ENCODE assay signal across 15 cellular contexts in genomic region chr20:59246691-59247090, GRCh38. TPM values are rescaled to one million over a fixed set of nuclear protein-coding genes. Genes with fewer than 3 reads are reported as not detected.
DNase-seq lines count a peak whose midpoint lies in the region; ATAC-seq and TF ChIP-seq lines count a peak whose summit lies in the region.
"Had no signal": no experiment of that assay in that cellular context is flagged by ENCODE, and none has a peak within 500 bp of the region (broad histone marks: within the 10 kb centered on the region; RNA-seq: fewer than 3 reads in every experiment).

No MANE protein-coding gene starts in this region.

- no peak for ATAC-seq in activated naive CD4-positive, alpha-beta T cell treated with anti-CD3 and anti-CD28 coated beads, Interleukin-2, amount 50 U/mL, for 72 hours

- H3K27me3 Mint-ChIP-seq in activated naive CD4-positive, alpha-beta T cell treated with anti-CD3 and anti-CD28 coated beads, Interleukin-2, amount 50 U/mL, for 24 hours: no peaks in the 10 kb centered on the region
- H3K27me3 Mint-ChIP-seq in mesothelial cell of epicardium (ENCODE audit: low read depth) (peaks cover 42% of the 10 kb centered on the region), type B pancreatic cell (peaks cover 15% of the 10 kb centered on the region)
- H3K27me3 Mint-ChIP-seq: CD4-positive, alpha-beta T cell had no signal

- no peak overlapping the region for H3K4me3 Mint-ChIP-seq in activated naive CD4-positive, alpha-beta T cell treated with anti-CD3 and anti-CD28 coated beads, Interleukin-2, amount 50 U/mL, for 24 hours
- H3K4me3 Mint-ChIP-seq in mesothelial cell of epicardium (no peak overlapping the region), type B pancreatic cell (peak overlapping the region; percentile 6)
- H3K4me3 Mint-ChIP-seq: CD4-positive, alpha-beta T cell had no signal

- H3K27ac Mint-ChIP-seq in activated naive CD4-positive, alpha-beta T cell treated with anti-CD3 and anti-CD28 coated beads, Interleukin-2, amount 50 U/mL, for 24 hours: peak overlapping the region; percentile 62
- no peak overlapping the region for H3K27ac Mint-ChIP-seq in activated naive CD4-positive, alpha-beta T cell treated with anti-CD3 and anti-CD28 coated beads, Interleukin-2, amount 50 U/mL, for 72 hours
- H3K27ac Mint-ChIP-seq in mesothelial cell of epicardium (peak overlapping the region; percentile 11), type B pancreatic cell (no peak overlapping the region)
- H3K27ac Mint-ChIP-seq: CD4-positive, alpha-beta T cell had no signal

- H3K4me1 Mint-ChIP-seq in activated naive CD4-positive, alpha-beta T cell treated with anti-CD3 and anti-CD28 coated beads, Interleukin-2, amount 50 U/mL, for 24 hours: peaks cover 41% of the 10 kb centered on the region
- peaks cover 39% of the 10 kb centered on the region for H3K4me1 Mint-ChIP-seq in mesothelial cell of epicardium
- H3K4me1 Mint-ChIP-seq in type B pancreatic cell (ENCODE audit: unreplicated experiment): peaks cover 45% of the 10 kb centered on the region

- peaks cover 14% of the 10 kb centered on the region for H3K9me3 Mint-ChIP-seq in activated naive CD4-positive, alpha-beta T cell treated with anti-CD3 and anti-CD28 coated beads, Interleukin-2, amount 50 U/mL, for 24 hours
- H3K9me3 Mint-ChIP-seq in activated naive CD4-positive, alpha-beta T cell treated with anti-CD3 and anti-CD28 coated beads, Interleukin-2, amount 50 U/mL, for 72 hours: peaks cover 12 to 20% of the 10 kb centered on the region in 2 donors
- H3K9me3 Mint-ChIP-seq in mesothelial cell of epicardium (peaks cover 15% of the 10 kb centered on the region), type B pancreatic cell (peaks cover 18% of the 10 kb centered on the region)

- H3K36me3 Mint-ChIP-seq in activated naive CD4-positive, alpha-beta T cell treated with anti-CD3 and anti-CD28 coated beads, Interleukin-2, amount 50 U/mL, for 24 hours: peaks cover 40% of the 10 kb centered on the region
- peaks cover 21 to 39% of the 10 kb centered on the region in 2 donors for H3K36me3 Mint-ChIP-seq in activated naive CD4-positive, alpha-beta T cell treated with anti-CD3 and anti-CD28 coated beads, Interleukin-2, amount 50 U/mL, for 72 hours
- H3K36me3 Mint-ChIP-seq in mesothelial cell of epicardium (no peaks in the 10 kb centered on the region), type B pancreatic cell (peaks cover 4% of the 10 kb centered on the region)

- DNase-seq in activated naive CD4-positive, alpha-beta T cell treated with anti-CD3 and anti-CD28 coated beads, Interleukin-2, amount 50 U/mL, for 72 hours (ENCODE audit: low spot score in 2 of 2): no peak
- DNase-seq in NCI-H2227 treated with DMSO at 0.1 percent for 48 hours (lab: John Stamatoyannopoulos, UW) (peak; percentile 46), mesothelial cell of epicardium (ENCODE audit: low spot score in 2 of 2, unreplicated experiment in 2 of 2) (no peak), type B pancreatic cell (ENCODE audit: extremely low spot score, unreplicated experiment) (no peak), mesenteric fat pad (ENCODE audit: low spot score) (no peak), SIG-M5 (lab: John Stamatoyannopoulos, UW) (no peak), NCI-H446 treated with DMSO at 0.1 percent for 48 hours (lab: John Stamatoyannopoulos, UW) (no peak)
- DNase-seq: ACHN; Caco-2; CD4-positive, alpha-beta T cell; GM23248; IMR-90 had no signal

- TF ChIP-seq CTCF in mesothelial cell of epicardium (IDR thresholded peaks at IDR 0.05; ENCODE audit: unreplicated experiment): no peak
- TF ChIP-seq CTCF in type B pancreatic cell (conservative IDR thresholded peaks at IDR 0.05): no peak

RNA-seq across cellular contexts. Expression of gene EDN3, which starts 53.7 kb away (rescaled TPM):
- under 1 TPM in 1 of 2 donors, not detected in 1; 0.14 TPM for total RNA-seq in activated naive CD4-positive, alpha-beta T cell treated with anti-CD3 and anti-CD28 coated beads, Interleukin-2, amount 50 U/mL, for 72 hours
- total RNA-seq in mesothelial cell of epicardium (17.4 to 19.0 TPM (median 17.6 TPM) in 3 replicates), type B pancreatic cell (ENCODE audit: low replicate concordance) (2.3 and 30.4 TPM in 2 replicates), mesenteric fat pad (not detected)
- total RNA-seq: GM23248, H4, HT1080, IMR-90 had no signal

Comparison
In these comparisons a context has a peak if more than half of its experiments do, and no peak if none do; other contexts are left out.
1. H3K27ac Mint-ChIP-seq: peak in activated naive CD4-positive, alpha-beta T cell treated with anti-CD3 and anti-CD28 coated beads, Interleukin-2, amount 50 U/mL, for 24 hours (single experiment) and mesothelial cell of epicardium (single experiment); none in activated naive CD4-positive, alpha-beta T cell treated with anti-CD3 and anti-CD28 coated beads, Interleukin-2, amount 50 U/mL, for 72 hours (0 of 2) and type B pancreatic cell (single experiment).